Comparison of ENCODE assay signal across 19 cellular contexts in the genomic region with DNA sequence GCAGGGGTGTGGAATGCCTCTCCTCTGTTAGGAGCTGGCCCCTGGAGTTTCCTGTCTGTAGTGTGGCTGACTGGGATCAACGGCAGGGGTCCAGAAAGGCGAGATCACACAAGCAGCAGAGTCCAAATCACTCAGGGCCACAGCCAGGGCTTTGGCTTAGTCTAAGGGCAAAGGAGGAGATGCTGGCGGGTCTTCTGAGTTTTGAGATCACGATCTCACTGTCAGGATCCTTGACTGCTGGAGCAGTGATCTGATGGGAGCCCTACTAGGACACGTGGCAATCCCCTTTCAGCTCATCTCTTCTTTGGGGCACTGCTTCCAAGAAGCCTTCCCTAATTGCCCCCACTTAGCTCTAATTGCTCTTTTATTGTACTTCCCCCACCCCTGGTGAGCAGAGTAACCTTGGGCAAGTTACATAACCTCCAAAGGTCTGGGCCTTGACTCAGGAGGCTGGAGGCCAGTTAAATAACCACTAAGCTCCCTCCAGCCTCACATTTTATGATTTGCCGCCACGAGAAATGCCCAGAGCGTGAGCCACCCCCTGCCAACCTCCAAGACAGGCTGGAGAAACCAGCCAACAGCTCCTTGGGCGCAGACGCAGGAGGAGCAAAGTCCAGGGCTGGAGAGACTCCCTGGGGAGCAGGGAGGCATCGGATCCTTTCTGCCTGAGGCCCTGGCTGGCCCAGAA. TPM values are rescaled to one million over a fixed set of nuclear protein-coding genes. Genes with fewer than 3 reads are reported as not detected.
A peak's percentile ranks its signal among the peaks of the same experiment; 100 is the strongest.
DNase-seq lines count a peak whose midpoint lies in the region; ATAC-seq and TF ChIP-seq lines count a peak whose summit lies in the region.
"Had no signal": no experiment of that assay in that cellular context is flagged by ENCODE, and none has a peak within 500 bp of the region (broad histone marks: within the 10 kb centered on the region; RNA-seq: fewer than 3 reads in every experiment).

No MANE protein-coding gene starts in this region.

- H3K27ac ChIP-seq in HUES6 (ENCODE audit: low read depth, low read length) (0 out of 2 replicates have a peak overlapping the region, but pooled peaks have one; percentile 45), coronary artery (peak overlapping the region in 1 of 2 donors; percentile 41)
- H3K27ac ChIP-seq: dorsolateral prefrontal cortex, KMS-11, lower lobe of right lung, SJCRH30 had no signal

- DNase-seq in Calu3 (no peak), coronary artery (ENCODE audit: low spot score) (peak; percentile 65), neural crest cell (ENCODE audit: low read depth, low spot score) (no peak), HuH-7.5 (ENCODE audit: low spot score) (no peak), NCI-H82 (lab: John Stamatoyannopoulos, UW) (no peak)
- DNase-seq: activated CD4-positive, alpha-beta T cell treated with anti-CD3 and anti-CD28 coated beads, Interleukin-2, amount 50 U/mL, for 4 hours; activated effector memory CD4-positive, alpha-beta T cell treated with anti-CD3 and anti-CD28 coated beads, Interleukin-2, amount 50 U/mL, for 16 hours; DMS 273 treated with DMSO at 0.1 percent for 48 hours; dorsolateral prefrontal cortex; hippocampal formation; lower lobe of right lung; NK-92 treated with Interleukin-12 subunit alpha and Interleukin-12 subunit beta, amount 100 ng/mL, for 24 hours; SJCRH30; stimulated activated CD4-positive, alpha-beta T cell treated with anti-CD3 and anti-CD28 coated beads, Interleukin-12 subunit alpha, Interleukin-12 subunit beta, amount 100 ng/mL, for 4 hours had no signal

- no peak for TF ChIP-seq CTCF in Calu3 (IDR thresholded peaks at IDR 0.05; ENCODE audit: unreplicated experiment)
- no peak for TF ChIP-seq CTCF in coronary artery (IDR thresholded peaks at IDR 0.05)
- TF ChIP-seq CTCF in neural crest cell (conservative IDR thresholded peaks at IDR 0.05), result no peak

- H3K4me3 ChIP-seq in HUES6 (ENCODE audit: low read depth, low read length) (no peak overlapping the region), coronary artery (no peak overlapping the region)
- H3K4me3 ChIP-seq: dorsolateral prefrontal cortex, lower lobe of right lung, SJCRH30 had no signal

- peaks cover 24% of the 10 kb centered on the region for H3K36me3 ChIP-seq in HUES6 (ENCODE audit: control insufficient read depth, insufficient read depth, low read length)
- H3K36me3 ChIP-seq: lower lobe of right lung, SJCRH30 had no signal

- H3K4me1 ChIP-seq in HUES6 (ENCODE audit: control insufficient read depth, insufficient read depth, low read length), result peaks cover 56% of the 10 kb centered on the region
- H3K4me1 ChIP-seq: SJCRH30 had no signal

- H3K9me3 ChIP-seq in HUES6 (ENCODE audit: control insufficient read depth, insufficient read depth, low read depth, low read length), result no peaks in the 10 kb centered on the region
- H3K9me3 ChIP-seq: lower lobe of right lung, SJCRH30 had no signal

- H3K4me1 Mint-ChIP-seq in Calu3 (ENCODE audit: low read depth, unreplicated experiment) (peaks cover 98% of the 10 kb centered on the region), neural crest cell (peaks cover 47% of the 10 kb centered on the region)

- H3K9me3 Mint-ChIP-seq in Calu3 (ENCODE audit: low read depth, unreplicated experiment), result no peaks in the 10 kb centered on the region
- no peaks in the 10 kb centered on the region for H3K9me3 Mint-ChIP-seq in neural crest cell

- H3K27ac Mint-ChIP-seq in Calu3 (ENCODE audit: unreplicated experiment) (peak overlapping the region; percentile 12), neural crest cell (ENCODE audit: unreplicated experiment) (peak overlapping the region; percentile 19)

- no peak overlapping the region for H3K9ac ChIP-seq in HUES6 (ENCODE audit: low read length)
- H3K9ac ChIP-seq: KMS-11 had no signal

- no peaks in the 10 kb centered on the region for H3K27me3 Mint-ChIP-seq in Calu3 (ENCODE audit: unreplicated experiment)
- H3K27me3 Mint-ChIP-seq in neural crest cell (ENCODE audit: low read depth), result no peaks in the 10 kb centered on the region

- H3K36me3 Mint-ChIP-seq in Calu3 (ENCODE audit: insufficient read depth, unreplicated experiment) (peaks cover 60% of the 10 kb centered on the region), neural crest cell (ENCODE audit: low read depth) (peaks cover 3% of the 10 kb centered on the region)

- CTCF ChIA-PET in Calu3 (lab: Charles Lee), result interaction anchor here (0.6 to 4.0 kb wide), 7 partner anchors 9 to 960 kb away, joined by 3 to 22 read pairs (median 8); no protein-coding TSS in a partner anchor

- no peak for ATAC-seq in HG02678 (IDR thresholded peaks at IDR 0.05; ENCODE audit: unreplicated experiment)
- no peak for ATAC-seq in HG02759 (IDR thresholded peaks at IDR 0.05; ENCODE audit: unreplicated experiment)
- ATAC-seq: lower lobe of right lung had no signal

- no TSS peak for BruUV-seq in Calu3 (replicated peaks; lab: Mats Ljungman, UMichigan)

- peak overlapping the region; percentile 25 for H3K4me3 Mint-ChIP-seq in Calu3 (ENCODE audit: low read depth, unreplicated experiment)
- H3K4me3 Mint-ChIP-seq in neural crest cell, result peak overlapping the region; percentile 19

- no peaks in the 10 kb centered on the region for H3K27me3 ChIP-seq in HUES6 (ENCODE audit: control insufficient read depth, insufficient read depth, low read length)
- H3K27me3 ChIP-seq: SJCRH30 had no signal

- intact Hi-C loops in Calu3 (cut with micrococcal nuclease; ENCODE audit: unreplicated experiment), result no loop called here

RNA-seq across cellular contexts. Expression of gene KCNK5, which starts 12.0 kb away (rescaled TPM):
- total RNA-seq in Calu3 (2022) (62.4 and 77.5 TPM in 2 replicates), neural crest cell (30.4 and 32.7 TPM in 2 replicates)
- total RNA-seq: osteoblast had no signal
